In genomic region chr12:24561882-24562760, GRCh38 we compare ENCODE assay signal across 8 cellular contexts.
DNase-seq lines count a peak whose midpoint lies in the region; ATAC-seq and TF ChIP-seq lines count a peak whose summit lies in the region.

No MANE protein-coding gene starts in this region.

- CTCF ChIA-PET in activated B cell treated with CpG ODN at 0.5 μM for 24 hours (lab: Charles Lee), result interaction anchor here (1.4 to 1.5 kb wide), 2 partner anchors 202 kb away, joined by 3 to 4 read pairs; no protein-coding TSS in a partner anchor
- CTCF ChIA-PET in naive thymus-derived CD4-positive, alpha-beta T cell (lab: Charles Lee), result no interaction called here

- peak; percentile 51 for DNase-seq in DMS 273 (lab: John Stamatoyannopoulos, UW; ENCODE audit: unreplicated experiment)
- DNase-seq in DMS 273 treated with DMSO at 0.1 percent for 48 hours (lab: John Stamatoyannopoulos, UW), result no peak
- DNase-seq in activated B cell treated with CpG ODN at 0.5 μM for 24 hours, result peak; percentile 46
- DNase-seq in fibroblast of pulmonary artery (ENCODE audit: low read depth), result peak; percentile 57
- peak in 2 of 9 donors; percentile 1 to 31 for DNase-seq in naive thymus-derived CD4-positive, alpha-beta T cell
- DNase-seq in vagina (ENCODE audit: extremely low spot score in 2 of 2), result no peak
- no peak for DNase-seq in amniotic stem cell (lab: John Stamatoyannopoulos, UW)

- ATAC-seq in activated B cell treated with CpG ODN at 0.5 μM for 24 hours (ENCODE audit: low read depth), result peak; percentile 55
- peak; percentile 20 for ATAC-seq in naive thymus-derived CD4-positive, alpha-beta T cell

- peaks cover 23% of the 10 kb centered on the region for H3K27me3 Mint-ChIP-seq in activated B cell treated with CpG ODN at 0.5 μM for 24 hours
- H3K27me3 Mint-ChIP-seq in naive thymus-derived CD4-positive, alpha-beta T cell, result peaks cover 66 to 77% (median 70%) of the 10 kb centered on the region in 5 donors

- POLR2A ChIA-PET in activated B cell treated with CpG ODN at 0.5 μM for 24 hours (lab: Charles Lee), result interaction anchor here (0.8 to 3.6 kb wide), 11 partner anchors 22 to 276 kb away, joined by 3 to 22 read pairs (median 4); no protein-coding TSS in a partner anchor
- POLR2A ChIA-PET in naive thymus-derived CD4-positive, alpha-beta T cell (lab: Charles Lee), result no interaction called here

- TF ChIP-seq POLR2A in vagina (IDR thresholded peaks at IDR 0.05), result peak in 1 of 2 donors; percentile 11

- H3K36me3 ChIP-seq in KMS-11 (ENCODE audit: insufficient read depth) (no peaks in the 10 kb centered on the region), vagina (no peaks in the 10 kb centered on the region)
- no peaks in the 10 kb centered on the region for H3K36me3 ChIP-seq in naive thymus-derived CD4-positive, alpha-beta T cell (ENCODE audit: control insufficient read depth in 2 of 3, insufficient read depth in 3 of 3, low read length in 3 of 3)

- H3K4me3 ChIP-seq in KMS-11 (IDR thresholded peaks at IDR 0.05; ENCODE audit: insufficient read depth, low read depth, low read length), result no peak overlapping the region
- peak overlapping the region; percentile 77 for H3K4me3 ChIP-seq in fibroblast of pulmonary artery (replicated peaks; ENCODE audit: low read depth, low read length)
- H3K4me3 ChIP-seq in naive thymus-derived CD4-positive, alpha-beta T cell (ENCODE audit: low read length), result peak overlapping the region; percentile 39
- peak overlapping the region; percentile 70 to 75 for H3K4me3 ChIP-seq in vagina

- no peak for TF ChIP-seq CTCF in KMS-11 (conservative IDR thresholded peaks at IDR 0.05; ENCODE audit: low read depth, low read length)
- no peak for TF ChIP-seq CTCF in activated B cell treated with CpG ODN at 0.5 μM for 24 hours (IDR thresholded peaks at IDR 0.05)
- no peak for TF ChIP-seq CTCF in fibroblast of pulmonary artery (IDR thresholded peaks at IDR 0.05; ENCODE audit: low read length, missing control alignments)
- TF ChIP-seq CTCF in vagina (IDR thresholded peaks at IDR 0.05), result no peak

- peak overlapping the region; percentile 92 for H2AFZ ChIP-seq in KMS-11 (ENCODE audit: low read depth)

- no peaks in the 10 kb centered on the region for H3K79me2 ChIP-seq in KMS-11 (ENCODE audit: insufficient read depth, low read depth)

- H3K4me1 Mint-ChIP-seq in activated B cell treated with CpG ODN at 0.5 μM for 24 hours, result peaks cover 28% of the 10 kb centered on the region
- H3K4me1 Mint-ChIP-seq in naive thymus-derived CD4-positive, alpha-beta T cell, result peaks cover 14 to 31% (median 25%) of the 10 kb centered on the region in 7 donors

- H3K27ac ChIP-seq in KMS-11 (no peak overlapping the region), vagina (peak overlapping the region; percentile 92)
- no peak overlapping the region for H3K27ac ChIP-seq in naive thymus-derived CD4-positive, alpha-beta T cell (ENCODE audit: low read depth, low read length)

- H3K4me2 ChIP-seq in KMS-11, result peak overlapping the region; percentile 54

- H3K9me3 ChIP-seq in naive thymus-derived CD4-positive, alpha-beta T cell (ENCODE audit: control insufficient read depth in 2 of 3, low read length in 3 of 3), result no peaks in the 10 kb centered on the region
- no peaks in the 10 kb centered on the region for H3K9me3 ChIP-seq in vagina

- H3K9ac ChIP-seq in KMS-11, result peak overlapping the region; percentile 30; the same call in 1 of the 2 replicates

- peaks cover 7% of the 10 kb centered on the region for H3K36me3 Mint-ChIP-seq in activated B cell treated with CpG ODN at 0.5 μM for 24 hours (ENCODE audit: low read depth)
- H3K36me3 Mint-ChIP-seq in naive thymus-derived CD4-positive, alpha-beta T cell, result peaks cover 0 to 12% (median 0%) of the 10 kb centered on the region in 5 donors

- no peaks in the 10 kb centered on the region for H3K27me3 ChIP-seq in KMS-11 (ENCODE audit: insufficient read depth, low read depth)
- peaks cover 0 to 8% of the 10 kb centered on the region in 2 donors for H3K27me3 ChIP-seq in naive thymus-derived CD4-positive, alpha-beta T cell (ENCODE audit: control insufficient read depth in 2 of 2, insufficient read depth in 2 of 2, low read length in 2 of 2)
- H3K27me3 ChIP-seq in vagina, result no peaks in the 10 kb centered on the region

- no peaks in the 10 kb centered on the region for H3K9me3 Mint-ChIP-seq in activated B cell treated with CpG ODN at 0.5 μM for 24 hours
- peaks cover 0 to 4% (median 0%) of the 10 kb centered on the region in 11 donors for H3K9me3 Mint-ChIP-seq in naive thymus-derived CD4-positive, alpha-beta T cell

- H3K4me3 Mint-ChIP-seq in activated B cell treated with CpG ODN at 0.5 μM for 24 hours, result peak overlapping the region; percentile 87
- peak overlapping the region; percentile 63 to 93 (median 82) for H3K4me3 Mint-ChIP-seq in naive thymus-derived CD4-positive, alpha-beta T cell

- H3K4me1 ChIP-seq in KMS-11 (ENCODE audit: low read depth, poor library complexity, severe bottlenecking) (no peaks in the 10 kb centered on the region), vagina (peaks cover 32% of the 10 kb centered on the region)
- H3K4me1 ChIP-seq in naive thymus-derived CD4-positive, alpha-beta T cell (ENCODE audit: control insufficient read depth in 2 of 2, insufficient read depth in 2 of 2, low read length in 2 of 2), result no peaks in the 10 kb centered on the region

- no peaks in the 10 kb centered on the region for H4K20me1 ChIP-seq in KMS-11 (ENCODE audit: insufficient read depth)

- intact Hi-C loops in activated B cell treated with CpG ODN at 0.5 μM for 24 hours (cut with micrococcal nuclease), result loop anchor here (1.0 to 5.0 kb wide), 6 partner anchors 145 to 290 kb away; no protein-coding TSS in a partner anchor
- intact Hi-C loops in naive thymus-derived CD4-positive, alpha-beta T cell (cut with micrococcal nuclease), result loop anchor here in 1 of 2 donors (5.0 kb wide), 1 partner anchor 275 kb away; no protein-coding TSS in a partner anchor
- intact Hi-C loops in vagina (cut with DNase I), result no loop called here

- peak overlapping the region; percentile 76 for H3K27ac Mint-ChIP-seq in activated B cell treated with CpG ODN at 0.5 μM for 24 hours
- peak overlapping the region in 1 of 9 donors; percentile 65 for H3K27ac Mint-ChIP-seq in naive thymus-derived CD4-positive, alpha-beta T cell

Comparison
In these comparisons a context has a peak if more than half of its experiments do, and no peak if none do; other contexts are left out.
1. DNase-seq: peak in DMS 273 (single experiment), activated B cell treated with CpG ODN at 0.5 μM for 24 hours (single experiment) and fibroblast of pulmonary artery (single experiment); none in DMS 273 treated with DMSO at 0.1 percent for 48 hours (single experiment), vagina (0 of 2) and amniotic stem cell (single experiment).